In genomic region chr2:19893520-19894134, GRCh38 we compare ENCODE assay signal across 13 cellular contexts. TPM values are rescaled to one million over a fixed set of nuclear protein-coding genes. Genes with fewer than 3 reads are reported as not detected.
DNase-seq lines count a peak whose midpoint lies in the region; ATAC-seq lines count a peak whose summit lies in the region.
"Had no signal": no experiment of that assay in that cellular context is flagged by ENCODE, and none has a peak within 500 bp of the region (broad histone marks: within the 10 kb centered on the region; RNA-seq: fewer than 3 reads in every experiment).

No MANE protein-coding gene starts in this region.

- DNase-seq in activated T-helper 1 cell treated with anti-CD3 and anti-CD28 coated beads, Interleukin-12 subunit alpha, Interleukin-12 subunit beta, Interleukin-2, Interleukin-4 antibody, amounts not matched to agents 30 ng/mL and 10 ng/mL and 1 ng/mL, durations not matched to agents 14 hours and 24 hours and 36 hours (ENCODE audit: low spot score) = no peak
- no peak for DNase-seq in medulla oblongata (ENCODE audit: extremely low spot score)
- no peak for DNase-seq in iPS-NIHi7 (ENCODE audit: extremely low spot score)
- no peak for DNase-seq in GOT3 (lab: John Stamatoyannopoulos, UW)
- no peak for DNase-seq in inferior parietal cortex (ENCODE audit: extremely low spot score)
- DNase-seq: activated CD8-positive, alpha-beta T cell treated with anti-CD3 and anti-CD28 coated beads, Interleukin-2, amount 10 ng/mL, durations not matched to agents 7 days and 5 days; DMS 273 treated with DMSO at 0.1 percent for 48 hours; NCI-H2081 treated with DMSO at 0.1 percent for 48 hours; small intestine; stimulated activated naive CD4-positive, alpha-beta T cell treated with Interleukin-2 at 50 U/mL for 16 hours had no signal

- H3K36me3 Mint-ChIP-seq in activated T-helper 1 cell treated with anti-CD3 and anti-CD28 coated beads, Interleukin-12 subunit alpha, Interleukin-12 subunit beta, Interleukin-2, Interleukin-4 antibody, amounts not matched to agents 30 ng/mL and 10 ng/mL and 1 ng/mL, durations not matched to agents 14 hours and 24 hours and 36 hours (ENCODE audit: low read depth) = peaks cover 27% of the 10 kb centered on the region

- intact Hi-C loops in activated T-helper 1 cell treated with anti-CD3 and anti-CD28 coated beads, Interleukin-12 subunit alpha, Interleukin-12 subunit beta, Interleukin-2, Interleukin-4 antibody, amounts not matched to agents 30 ng/mL and 10 ng/mL and 1 ng/mL, durations not matched to agents 14 hours and 24 hours and 36 hours (cut with micrococcal nuclease) = loop anchor here (1.0 kb wide), 1 partner anchor 8 kb away; the partner anchor contains the start of gene TTC32

- H3K4me1 Mint-ChIP-seq in activated T-helper 1 cell treated with anti-CD3 and anti-CD28 coated beads, Interleukin-12 subunit alpha, Interleukin-12 subunit beta, Interleukin-2, Interleukin-4 antibody, amounts not matched to agents 30 ng/mL and 10 ng/mL and 1 ng/mL, durations not matched to agents 14 hours and 24 hours and 36 hours (ENCODE audit: low read depth) = peaks cover 73% of the 10 kb centered on the region

- H3K27ac Mint-ChIP-seq in activated T-helper 1 cell treated with anti-CD3 and anti-CD28 coated beads, Interleukin-12 subunit alpha, Interleukin-12 subunit beta, Interleukin-2, Interleukin-4 antibody, amounts not matched to agents 30 ng/mL and 10 ng/mL and 1 ng/mL, durations not matched to agents 14 hours and 24 hours and 36 hours = peak overlapping the region; percentile 40
- H3K27ac Mint-ChIP-seq: activated CD8-positive, alpha-beta T cell treated with anti-CD3 and anti-CD28 coated beads, Interleukin-2, amount 10 ng/mL, durations not matched to agents 7 days and 5 days had no signal

- H3K4me3 Mint-ChIP-seq in activated T-helper 1 cell treated with anti-CD3 and anti-CD28 coated beads, Interleukin-12 subunit alpha, Interleukin-12 subunit beta, Interleukin-2, Interleukin-4 antibody, amounts not matched to agents 30 ng/mL and 10 ng/mL and 1 ng/mL, durations not matched to agents 14 hours and 24 hours and 36 hours = peak overlapping the region; percentile 4
- H3K4me3 Mint-ChIP-seq: activated CD8-positive, alpha-beta T cell treated with anti-CD3 and anti-CD28 coated beads, Interleukin-2, amount 10 ng/mL, durations not matched to agents 7 days and 5 days had no signal

- ATAC-seq in GM18502 (IDR thresholded peaks at IDR 0.05; ENCODE audit: poor library complexity, unreplicated experiment) = peak; percentile 82
- ATAC-seq in GM19452 (IDR thresholded peaks at IDR 0.05; ENCODE audit: unreplicated experiment) = peak; percentile 66
- ATAC-seq in HG02885 (IDR thresholded peaks at IDR 0.05; ENCODE audit: poor library complexity, unreplicated experiment) = peak; percentile 75
- ATAC-seq: activated CD8-positive, alpha-beta T cell treated with anti-CD3 and anti-CD28 coated beads, Interleukin-2, amount 10 ng/mL, durations not matched to agents 7 days and 5 days had no signal

- no peaks in the 10 kb centered on the region for H3K9me3 Mint-ChIP-seq in activated T-helper 1 cell treated with anti-CD3 and anti-CD28 coated beads, Interleukin-12 subunit alpha, Interleukin-12 subunit beta, Interleukin-2, Interleukin-4 antibody, amounts not matched to agents 30 ng/mL and 10 ng/mL and 1 ng/mL, durations not matched to agents 14 hours and 24 hours and 36 hours

- H3K27me3 Mint-ChIP-seq in activated T-helper 1 cell treated with anti-CD3 and anti-CD28 coated beads, Interleukin-12 subunit alpha, Interleukin-12 subunit beta, Interleukin-2, Interleukin-4 antibody, amounts not matched to agents 30 ng/mL and 10 ng/mL and 1 ng/mL, durations not matched to agents 14 hours and 24 hours and 36 hours (ENCODE audit: insufficient read depth) = no peaks in the 10 kb centered on the region

RNA-seq across cellular contexts. Expression of gene TTC32, which starts 8.2 kb away (rescaled TPM):
- 14.0 and 15.7 TPM in 2 replicates for total RNA-seq in activated T-helper 1 cell treated with anti-CD3 and anti-CD28 coated beads, Interleukin-12 subunit alpha, Interleukin-12 subunit beta, Interleukin-2, Interleukin-4 antibody, amounts not matched to agents 30 ng/mL and 10 ng/mL and 1 ng/mL, durations not matched to agents 14 hours and 24 hours and 36 hours
